In the genomic region with DNA sequence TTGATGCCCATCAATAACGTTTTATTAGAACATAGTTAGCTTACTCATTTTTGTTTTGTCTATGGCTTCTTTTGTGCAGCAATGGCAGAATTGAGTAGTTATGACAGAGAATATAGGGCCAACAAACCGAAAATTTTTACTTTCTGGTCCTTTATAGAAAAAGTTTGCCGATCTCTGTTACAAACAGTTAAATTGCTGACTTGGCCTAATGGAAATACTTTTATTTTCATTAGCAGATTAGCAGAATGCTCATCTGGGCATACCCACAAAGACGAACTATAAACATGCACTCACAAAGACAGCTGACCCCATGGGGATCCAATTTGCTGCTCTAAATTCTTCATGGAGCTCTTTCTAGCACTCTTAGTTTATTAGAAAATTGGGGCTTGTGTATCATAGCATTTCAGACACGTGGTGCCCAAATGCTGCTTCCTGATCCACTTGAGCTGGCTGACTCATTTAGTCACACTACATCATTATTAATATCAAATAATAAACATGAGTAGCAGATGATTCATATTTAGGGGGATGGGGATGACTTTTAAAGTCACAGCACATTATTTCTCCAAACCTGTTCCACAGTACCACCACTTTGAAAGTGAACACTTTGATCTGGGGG, we compare ENCODE assay signal across 1 cellular context.
TF ChIP-seq lines count a peak whose summit lies in the region.

No MANE protein-coding gene starts in this region.

TF ChIP-seq in SK-N-SH, 30 proteins besides CTCF, POLR2A, EP300 and RAD21 (continued from another document):
- TF ChIP-seq, protein P1, sequence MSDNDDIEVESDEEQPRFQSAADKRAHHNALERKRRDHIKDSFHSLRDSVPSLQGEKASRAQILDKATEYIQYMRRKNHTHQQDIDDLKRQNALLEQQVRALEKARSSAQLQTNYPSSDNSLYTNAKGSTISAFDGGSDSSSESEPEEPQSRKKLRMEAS (IDR thresholded peaks at IDR 0.05; ENCODE audit: low read depth): peak; percentile 98
- TF ChIP-seq, protein P2, sequence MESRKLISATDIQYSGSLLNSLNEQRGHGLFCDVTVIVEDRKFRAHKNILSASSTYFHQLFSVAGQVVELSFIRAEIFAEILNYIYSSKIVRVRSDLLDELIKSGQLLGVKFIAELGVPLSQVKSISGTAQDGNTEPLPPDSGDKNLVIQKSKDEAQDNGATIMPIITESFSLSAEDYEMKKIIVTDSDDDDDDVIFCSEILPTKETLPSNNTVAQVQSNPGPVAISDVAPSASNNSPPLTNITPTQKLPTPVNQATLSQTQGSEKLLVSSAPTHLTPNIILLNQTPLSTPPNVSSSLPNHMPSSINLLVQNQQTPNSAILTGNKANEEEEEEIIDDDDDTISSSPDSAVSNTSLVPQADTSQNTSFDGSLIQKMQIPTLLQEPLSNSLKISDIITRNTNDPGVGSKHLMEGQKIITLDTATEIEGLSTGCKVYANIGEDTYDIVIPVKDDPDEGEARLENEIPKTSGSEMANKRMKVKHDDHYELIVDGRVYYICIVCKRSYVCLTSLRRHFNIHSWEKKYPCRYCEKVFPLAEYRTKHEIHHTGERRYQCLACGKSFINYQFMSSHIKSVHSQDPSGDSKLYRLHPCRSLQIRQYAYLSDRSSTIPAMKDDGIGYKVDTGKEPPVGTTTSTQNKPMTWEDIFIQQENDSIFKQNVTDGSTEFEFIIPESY (IDR thresholded peaks at IDR 0.05; ENCODE audit: borderline replicate concordance, low read depth): no peak
- TF ChIP-seq TEAD4 (IDR thresholded peaks at IDR 0.05; ENCODE audit: borderline replicate concordance, insufficient read depth): no peak
- TF ChIP-seq MXI1 (IDR thresholded peaks at IDR 0.05; ENCODE audit: low read depth, low read length): no peak
- TF ChIP-seq MEF2A (IDR thresholded peaks at IDR 0.05; ENCODE audit: borderline replicate concordance, low read depth): peak; percentile 58; the same call in 1 of the 2 replicates
- TF ChIP-seq GABPA (IDR thresholded peaks at IDR 0.05; ENCODE audit: low read depth): no peak
- no peak for TF ChIP-seq TAF1 (IDR thresholded peaks at IDR 0.05; ENCODE audit: borderline replicate concordance, low read depth, low read length)
- TF ChIP-seq RXRA (IDR thresholded peaks at IDR 0.05; ENCODE audit: borderline replicate concordance, low read depth): peak; percentile 47; the same call in 1 of the 2 replicates
- peak; percentile 92 for TF ChIP-seq JUND (IDR thresholded peaks at IDR 0.05)
- TF ChIP-seq YY1 (IDR thresholded peaks at IDR 0.05; ENCODE audit: low read depth): no peak
- peak; percentile 71; the same call in 1 of the 2 replicates for TF ChIP-seq ELF1 (IDR thresholded peaks at IDR 0.05)
- no peak for TF ChIP-seq EZH2phosphoT487 (IDR thresholded peaks at IDR 0.05; ENCODE audit: borderline replicate concordance, low read depth)
- no peak for TF ChIP-seq CHD2 (IDR thresholded peaks at IDR 0.05; ENCODE audit: low read length, partially characterized antibody)
- no peak for TF ChIP-seq SMC3 (IDR thresholded peaks at IDR 0.05; ENCODE audit: low read depth, low read length)
- peak; percentile 56; the same call in 1 of the 2 replicates for TF ChIP-seq POLR2AphosphoS5 (IDR thresholded peaks at IDR 0.05; ENCODE audit: low read depth, low read length)
- TF ChIP-seq, protein P3, sequence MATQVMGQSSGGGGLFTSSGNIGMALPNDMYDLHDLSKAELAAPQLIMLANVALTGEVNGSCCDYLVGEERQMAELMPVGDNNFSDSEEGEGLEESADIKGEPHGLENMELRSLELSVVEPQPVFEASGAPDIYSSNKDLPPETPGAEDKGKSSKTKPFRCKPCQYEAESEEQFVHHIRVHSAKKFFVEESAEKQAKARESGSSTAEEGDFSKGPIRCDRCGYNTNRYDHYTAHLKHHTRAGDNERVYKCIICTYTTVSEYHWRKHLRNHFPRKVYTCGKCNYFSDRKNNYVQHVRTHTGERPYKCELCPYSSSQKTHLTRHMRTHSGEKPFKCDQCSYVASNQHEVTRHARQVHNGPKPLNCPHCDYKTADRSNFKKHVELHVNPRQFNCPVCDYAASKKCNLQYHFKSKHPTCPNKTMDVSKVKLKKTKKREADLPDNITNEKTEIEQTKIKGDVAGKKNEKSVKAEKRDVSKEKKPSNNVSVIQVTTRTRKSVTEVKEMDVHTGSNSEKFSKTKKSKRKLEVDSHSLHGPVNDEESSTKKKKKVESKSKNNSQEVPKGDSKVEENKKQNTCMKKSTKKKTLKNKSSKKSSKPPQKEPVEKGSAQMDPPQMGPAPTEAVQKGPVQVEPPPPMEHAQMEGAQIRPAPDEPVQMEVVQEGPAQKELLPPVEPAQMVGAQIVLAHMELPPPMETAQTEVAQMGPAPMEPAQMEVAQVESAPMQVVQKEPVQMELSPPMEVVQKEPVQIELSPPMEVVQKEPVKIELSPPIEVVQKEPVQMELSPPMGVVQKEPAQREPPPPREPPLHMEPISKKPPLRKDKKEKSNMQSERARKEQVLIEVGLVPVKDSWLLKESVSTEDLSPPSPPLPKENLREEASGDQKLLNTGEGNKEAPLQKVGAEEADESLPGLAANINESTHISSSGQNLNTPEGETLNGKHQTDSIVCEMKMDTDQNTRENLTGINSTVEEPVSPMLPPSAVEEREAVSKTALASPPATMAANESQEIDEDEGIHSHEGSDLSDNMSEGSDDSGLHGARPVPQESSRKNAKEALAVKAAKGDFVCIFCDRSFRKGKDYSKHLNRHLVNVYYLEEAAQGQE (IDR thresholded peaks at IDR 0.05; ENCODE audit: low read depth, low read length): no peak
- no peak for TF ChIP-seq RFX5 (IDR thresholded peaks at IDR 0.05; ENCODE audit: low read length)
- TF ChIP-seq SIN3A (IDR thresholded peaks at IDR 0.05; ENCODE audit: borderline replicate concordance, low read depth, low read length): peak; percentile 21; the same call in 1 of the 2 replicates
- no peak for TF ChIP-seq RCOR1 (IDR thresholded peaks at IDR 0.05; ENCODE audit: low read length)
- TF ChIP-seq FOXJ3 (CRISPR knock-in tag; IDR thresholded peaks at IDR 0.05): no peak
- TF ChIP-seq, protein P4, sequence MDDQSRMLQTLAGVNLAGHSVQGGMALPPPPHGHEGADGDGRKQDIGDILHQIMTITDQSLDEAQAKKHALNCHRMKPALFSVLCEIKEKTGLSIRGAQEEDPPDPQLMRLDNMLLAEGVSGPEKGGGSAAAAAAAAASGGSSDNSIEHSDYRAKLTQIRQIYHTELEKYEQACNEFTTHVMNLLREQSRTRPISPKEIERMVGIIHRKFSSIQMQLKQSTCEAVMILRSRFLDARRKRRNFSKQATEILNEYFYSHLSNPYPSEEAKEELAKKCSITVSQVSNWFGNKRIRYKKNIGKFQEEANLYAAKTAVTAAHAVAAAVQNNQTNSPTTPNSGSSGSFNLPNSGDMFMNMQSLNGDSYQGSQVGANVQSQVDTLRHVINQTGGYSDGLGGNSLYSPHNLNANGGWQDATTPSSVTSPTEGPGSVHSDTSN (IDR thresholded peaks at IDR 0.05): peak; percentile 80
- TF ChIP-seq NFIC (IDR thresholded peaks at IDR 0.05; ENCODE audit: borderline replicate concordance): peak; percentile 25; the same call in 1 of the 2 replicates
- peak; percentile 94 for TF ChIP-seq TCF12 (IDR thresholded peaks at IDR 0.05)
- TF ChIP-seq, protein P5, sequence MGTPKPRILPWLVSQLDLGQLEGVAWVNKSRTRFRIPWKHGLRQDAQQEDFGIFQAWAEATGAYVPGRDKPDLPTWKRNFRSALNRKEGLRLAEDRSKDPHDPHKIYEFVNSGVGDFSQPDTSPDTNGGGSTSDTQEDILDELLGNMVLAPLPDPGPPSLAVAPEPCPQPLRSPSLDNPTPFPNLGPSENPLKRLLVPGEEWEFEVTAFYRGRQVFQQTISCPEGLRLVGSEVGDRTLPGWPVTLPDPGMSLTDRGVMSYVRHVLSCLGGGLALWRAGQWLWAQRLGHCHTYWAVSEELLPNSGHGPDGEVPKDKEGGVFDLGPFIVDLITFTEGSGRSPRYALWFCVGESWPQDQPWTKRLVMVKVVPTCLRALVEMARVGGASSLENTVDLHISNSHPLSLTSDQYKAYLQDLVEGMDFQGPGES (IDR thresholded peaks at IDR 0.05; ENCODE audit: low read depth, low read length): no peak
- no peak for TF ChIP-seq NRF1 (IDR thresholded peaks at IDR 0.05; ENCODE audit: low read depth, low read length)
- no peak for TF ChIP-seq FOXM1 (IDR thresholded peaks at IDR 0.05; ENCODE audit: low read depth)
TF ChIP-seq in SK-N-SH: peak in this region for 12.
